ENCODE assay signal across 11 cellular contexts in the genomic region with DNA sequence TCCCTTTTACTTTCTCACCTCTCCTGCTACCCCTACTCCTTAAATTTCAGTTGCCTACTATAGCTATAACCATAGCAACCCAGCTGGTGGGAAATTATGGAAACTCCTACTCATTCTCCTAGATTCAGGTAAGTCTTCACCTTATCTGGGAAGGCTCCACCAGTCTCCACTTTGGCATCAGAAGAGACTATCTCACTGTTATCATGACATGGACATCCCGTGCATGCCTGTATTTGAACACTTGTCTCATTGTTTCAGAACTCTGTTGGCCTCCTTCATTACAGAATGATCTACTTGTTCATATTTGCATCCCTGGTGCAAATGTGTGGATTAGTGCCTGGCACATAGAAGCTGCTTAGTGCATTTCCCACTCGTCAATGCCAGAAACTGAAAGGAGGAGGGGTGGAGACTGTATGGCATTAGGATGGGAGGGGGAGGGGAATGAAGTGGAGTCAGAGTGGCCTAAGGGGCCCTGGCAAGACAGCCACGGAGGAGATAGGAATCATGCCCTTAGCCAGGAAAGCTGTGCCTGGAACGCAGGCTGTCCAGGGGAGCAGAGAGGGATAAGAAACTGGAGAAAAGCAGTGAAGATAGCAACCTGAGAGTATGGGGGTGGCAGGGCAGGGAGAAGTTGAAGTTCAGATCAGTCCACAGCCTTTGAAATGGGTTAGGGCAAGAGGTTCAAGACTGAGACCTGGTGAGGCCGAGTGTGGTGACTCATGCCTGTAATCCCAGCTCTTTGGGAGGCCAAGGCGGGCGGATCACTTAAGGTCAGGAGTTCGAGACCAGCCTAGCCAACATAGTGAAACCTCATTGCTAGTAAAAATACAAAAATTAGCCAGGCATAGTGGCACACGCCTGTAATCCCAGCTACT. TPM values are rescaled to one million over a fixed set of nuclear protein-coding genes. Genes with fewer than 3 reads are reported as not detected.
DNase-seq lines count a peak whose midpoint lies in the region; ATAC-seq and TF ChIP-seq lines count a peak whose summit lies in the region.
"Had no signal": no experiment of that assay in that cellular context is flagged by ENCODE, and none has a peak within 500 bp of the region (broad histone marks: within the 10 kb centered on the region; RNA-seq: fewer than 3 reads in every experiment).

No MANE protein-coding gene starts in this region.

- no peaks in the 10 kb centered on the region for H3K9me2 ChIP-seq in HCT116 (ENCODE audit: insufficient read depth)

- no peak for TF ChIP-seq RAD21 in HCT116 (IDR thresholded peaks at IDR 0.05; ENCODE audit: low read depth)

- H4K20me1 ChIP-seq in BLaER1 (no peaks in the 10 kb centered on the region), HCT116 (ENCODE audit: insufficient read depth) (no peaks in the 10 kb centered on the region)

- peaks cover 10% of the 10 kb centered on the region; the same call in 1 of the 2 replicates for H3K4me1 ChIP-seq in BLaER1
- H3K4me1 ChIP-seq in HCT116 (ENCODE audit: control insufficient read depth in 1 of 2, insufficient read depth in 2 of 2, low read length in 2 of 2), result peaks cover 8 to 25% of the 10 kb centered on the region in 2 experiments; a peak in 3 of 4 replicates

- no peaks in the 10 kb centered on the region for H3K36me3 Mint-ChIP-seq in WTC11
- no peaks in the 10 kb centered on the region for H3K36me3 Mint-ChIP-seq in chondrocyte (ENCODE audit: low read depth)
- H3K36me3 Mint-ChIP-seq: mesothelial cell of epicardium had no signal

- H3K4me2 ChIP-seq in BLaER1 (peak overlapping the region; percentile 62), HCT116 (ENCODE audit: low read length) (peak overlapping the region; percentile 78)

- ATAC-seq in HCT116 (peak; percentile 68), WTC11 (no peak), left colon (peak; percentile 21), GM19397 (IDR thresholded peaks at IDR 0.05; ENCODE audit: unreplicated experiment) (no peak)

- CTCF ChIA-PET in HCT116 (lab: Charles Lee) (interaction anchor here (0.6 to 2.8 kb wide), 10 partner anchors 10 to 189 kb away, joined by 3 to 27 read pairs (median 4); a partner anchor contains a TSS), WTC11 (lab: Charles Lee) (interaction anchor here (0.6 to 3.2 kb wide), 20 partner anchors 10 to 297 kb away, joined by 3 to 45 read pairs (median 4); a partner anchor contains a TSS)

- no peaks in the 10 kb centered on the region for H3K79me2 ChIP-seq in HCT116 (ENCODE audit: insufficient read depth, low read length)

- H3K9ac ChIP-seq in BLaER1, result no peak overlapping the region
- H3K9ac ChIP-seq in HCT116 (ENCODE audit: low read length), result peak overlapping the region; percentile 35; the same call in 1 of the 2 replicates

- peak overlapping the region; percentile 95 for H2AFZ ChIP-seq in HCT116 (ENCODE audit: low read depth, low read length, poor library complexity, severe bottlenecking)

- POLR2A ChIA-PET in HCT116 (lab: Charles Lee) (interaction anchor here (0.9 kb wide), 1 partner anchor 56 kb away, joined by 3 read pairs; no protein-coding TSS in a partner anchor), WTC11 (lab: Charles Lee) (no interaction called here)

- H3K27me3 ChIP-seq in BLaER1 (no peaks in the 10 kb centered on the region), HCT116 (ENCODE audit: insufficient read depth, low read length) (no peaks in the 10 kb centered on the region)

- H3K27ac Mint-ChIP-seq in WTC11, result no peak overlapping the region
- no peak overlapping the region for H3K27ac Mint-ChIP-seq in chondrocyte (ENCODE audit: unreplicated experiment)
- H3K27ac Mint-ChIP-seq: activated naive CD4-positive, alpha-beta T cell treated with anti-CD3 and anti-CD28 coated beads for 36 hours; mesothelial cell of epicardium had no signal

- intact Hi-C loops in HCT116 (cut with micrococcal nuclease), result loop anchor here (1.0 to 10.0 kb wide), 5 partner anchors 55 to 497 kb away; a partner anchor contains a TSS
- intact Hi-C loops in left colon (cut with DNase I, micrococcal nuclease), result loop anchor here in 1 of 2 donors (10.0 kb wide), 1 partner anchor 367 kb away; no protein-coding TSS in a partner anchor

- DNase-seq in HCT116 (ENCODE audit: low read depth, low spot score) (no peak), WTC11 (ENCODE audit: low spot score) (no peak), left colon (no peak), occipital lobe (lab: John Stamatoyannopoulos, UW) (no peak), chondrocyte (ENCODE audit: low spot score) (no peak), erythroblast (lab: John Stamatoyannopoulos, UW) (no peak)

- RAD21 ChIA-PET in HCT116 (lab: Charles Lee; ENCODE audit: low non-redundant PET in 1 of 2, low total read pairs in 2 of 2, uncharacterized antibody in 2 of 2, unreplicated experiment in 2 of 2), result interaction anchor here in 1 of 2 experiments (0.7 kb wide), 1 partner anchor 177 kb away, joined by 6 read pairs; no protein-coding TSS in a partner anchor

- H3K27me3 Mint-ChIP-seq in WTC11 (ENCODE audit: low read depth) (peaks cover 30% of the 10 kb centered on the region), chondrocyte (ENCODE audit: low read depth) (peaks cover 13% of the 10 kb centered on the region)

- H3K4me3 Mint-ChIP-seq in WTC11 (peak overlapping the region; percentile 39), chondrocyte (ENCODE audit: unreplicated experiment) (no peak overlapping the region)
- H3K4me3 Mint-ChIP-seq: activated naive CD4-positive, alpha-beta T cell treated with anti-CD3 and anti-CD28 coated beads for 36 hours had no signal

- TF ChIP-seq CTCF in HCT116 (IDR thresholded peaks at IDR 0.05 in 2 of 3, conservative IDR thresholded peaks at IDR 0.05 in 1 of 3; ENCODE audit: borderline replicate concordance in 1 of 3, insufficient read depth in 1 of 3, low read depth in 2 of 3, low read length in 2 of 3) (no peak), WTC11 (IDR thresholded peaks at IDR 0.05) (no peak), chondrocyte (IDR thresholded peaks at IDR 0.05) (no peak)

- H3K4me1 Mint-ChIP-seq in WTC11 (peaks cover 11% of the 10 kb centered on the region), chondrocyte (ENCODE audit: low read depth) (peaks cover 9% of the 10 kb centered on the region)

- H3K4me3 ChIP-seq in BLaER1, result no peak overlapping the region
- peak overlapping the region; percentile 22 to 47 for H3K4me3 ChIP-seq in HCT116 (replicated peaks in 1 of 2; ENCODE audit: low read depth in 1 of 2, low read length in 2 of 2)

- no peaks in the 10 kb centered on the region for H3K36me3 ChIP-seq in BLaER1
- H3K36me3 ChIP-seq in HCT116 (ENCODE audit: control insufficient read depth in 1 of 2, insufficient read depth in 2 of 2, low read length in 2 of 2), result no peaks in the 10 kb centered on the region
- H3K36me3 ChIP-seq: stomach had no signal

- H3K9me3 Mint-ChIP-seq in WTC11 (no peaks in the 10 kb centered on the region), chondrocyte (ENCODE audit: low read depth) (no peaks in the 10 kb centered on the region)
- H3K9me3 Mint-ChIP-seq: activated naive CD4-positive, alpha-beta T cell treated with anti-CD3 and anti-CD28 coated beads for 36 hours; mesothelial cell of epicardium had no signal

- H3K9me3 ChIP-seq in BLaER1 (no peaks in the 10 kb centered on the region), HCT116 (ENCODE audit: control insufficient read depth in 1 of 2, insufficient read depth in 1 of 2, low read depth in 1 of 2, low read length in 2 of 2) (no peaks in the 10 kb centered on the region)
- H3K9me3 ChIP-seq: stomach had no signal

- no TSS peak for BruUV-seq in HCT116 (replicated peaks; lab: Mats Ljungman, UMichigan)

- TF ChIP-seq POLR2A in HCT116 (IDR thresholded peaks at IDR 0.05; ENCODE audit: borderline replicate concordance, extremely low read depth, insufficient read depth, insufficient read length) (no peak), erythroblast (IDR thresholded peaks at IDR 0.05; ENCODE audit: low read length) (no peak)

- H3K27ac ChIP-seq in BLaER1, result no peak overlapping the region
- no peak overlapping the region; the same call in 1 of the 2 replicates for H3K27ac ChIP-seq in HCT116 (ENCODE audit: low read depth, low read length)
- H3K27ac ChIP-seq: stomach had no signal

TF ChIP-seq in HCT116, 20 proteins besides CTCF, POLR2A, EP300 and RAD21 (continues in another document):
- TF ChIP-seq, protein P1, sequence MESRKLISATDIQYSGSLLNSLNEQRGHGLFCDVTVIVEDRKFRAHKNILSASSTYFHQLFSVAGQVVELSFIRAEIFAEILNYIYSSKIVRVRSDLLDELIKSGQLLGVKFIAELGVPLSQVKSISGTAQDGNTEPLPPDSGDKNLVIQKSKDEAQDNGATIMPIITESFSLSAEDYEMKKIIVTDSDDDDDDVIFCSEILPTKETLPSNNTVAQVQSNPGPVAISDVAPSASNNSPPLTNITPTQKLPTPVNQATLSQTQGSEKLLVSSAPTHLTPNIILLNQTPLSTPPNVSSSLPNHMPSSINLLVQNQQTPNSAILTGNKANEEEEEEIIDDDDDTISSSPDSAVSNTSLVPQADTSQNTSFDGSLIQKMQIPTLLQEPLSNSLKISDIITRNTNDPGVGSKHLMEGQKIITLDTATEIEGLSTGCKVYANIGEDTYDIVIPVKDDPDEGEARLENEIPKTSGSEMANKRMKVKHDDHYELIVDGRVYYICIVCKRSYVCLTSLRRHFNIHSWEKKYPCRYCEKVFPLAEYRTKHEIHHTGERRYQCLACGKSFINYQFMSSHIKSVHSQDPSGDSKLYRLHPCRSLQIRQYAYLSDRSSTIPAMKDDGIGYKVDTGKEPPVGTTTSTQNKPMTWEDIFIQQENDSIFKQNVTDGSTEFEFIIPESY (IDR thresholded peaks at IDR 0.05; ENCODE audit: extremely low read depth, insufficient replicate concordance, low read length), result no peak

TF ChIP-seq in WTC11, 78 proteins besides CTCF, POLR2A, EP300 and RAD21 (continues in another document):
- TF ChIP-seq, protein P2, sequence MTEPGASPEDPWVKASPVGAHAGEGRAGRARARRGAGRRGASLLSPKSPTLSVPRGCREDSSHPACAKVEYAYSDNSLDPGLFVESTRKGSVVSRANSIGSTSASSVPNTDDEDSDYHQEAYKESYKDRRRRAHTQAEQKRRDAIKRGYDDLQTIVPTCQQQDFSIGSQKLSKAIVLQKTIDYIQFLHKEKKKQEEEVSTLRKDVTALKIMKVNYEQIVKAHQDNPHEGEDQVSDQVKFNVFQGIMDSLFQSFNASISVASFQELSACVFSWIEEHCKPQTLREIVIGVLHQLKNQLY (CRISPR knock-in tag; IDR thresholded peaks at IDR 0.05), result no peak
- TF ChIP-seq JUN (CRISPR knock-in tag; IDR thresholded peaks at IDR 0.05) (no peak), IRF2 (CRISPR knock-in tag; IDR thresholded peaks at IDR 0.05; ENCODE audit: borderline replicate concordance, low read depth) (no peak)
- TF ChIP-seq, protein P3, sequence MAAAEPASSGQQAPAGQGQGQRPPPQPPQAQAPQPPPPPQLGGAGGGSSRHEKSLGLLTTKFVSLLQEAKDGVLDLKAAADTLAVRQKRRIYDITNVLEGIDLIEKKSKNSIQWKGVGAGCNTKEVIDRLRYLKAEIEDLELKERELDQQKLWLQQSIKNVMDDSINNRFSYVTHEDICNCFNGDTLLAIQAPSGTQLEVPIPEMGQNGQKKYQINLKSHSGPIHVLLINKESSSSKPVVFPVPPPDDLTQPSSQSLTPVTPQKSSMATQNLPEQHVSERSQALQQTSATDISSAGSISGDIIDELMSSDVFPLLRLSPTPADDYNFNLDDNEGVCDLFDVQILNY (CRISPR knock-in tag; IDR thresholded peaks at IDR 0.05), result no peak

RNA-seq across cellular contexts. Expression of a gene that starts 53.8 kb away (rescaled TPM):
- total RNA-seq in HCT116 (2021; ENCODE audit: unreplicated experiment) (285 TPM), WTC11 (2021) (282 to 288 TPM (median 288 TPM) in 3 replicates), left colon (100 to 1,000 TPM; 150 to 166 TPM), occipital lobe (292 TPM), chondrocyte (197 to 270 TPM (median 205 TPM) in 3 replicates)
- polyA plus RNA-seq in HCT116 (2012), result 133 and 173 TPM in 2 replicates

Comparison
In these comparisons a context has a peak if more than half of its experiments do, and no peak if none do; other contexts are left out.
1. ATAC-seq: peak in HCT116 (single experiment) and left colon (single experiment); none in WTC11 (single experiment) and GM19397 (single experiment).